8 cellular contexts compared by ENCODE assay signal in genomic region chr16:15948532-15949209, GRCh38. TPM values are rescaled to one million over a fixed set of nuclear protein-coding genes. Genes with fewer than 3 reads are reported as not detected.
DNase-seq lines count a peak whose midpoint lies in the region; FAIRE-seq and TF ChIP-seq lines count a peak whose summit lies in the region.

No MANE protein-coding gene starts in this region.

- no peak for TF ChIP-seq RAD21 in H1 (IDR thresholded peaks at IDR 0.05 in 1 of 2, conservative IDR thresholded peaks at IDR 0.05 in 1 of 2; ENCODE audit: low read depth in 2 of 2, low read length in 2 of 2)

- POLR2A ChIA-PET in H1 (lab: Charles Lee; ENCODE audit: partially characterized antibody): interaction anchor here (0.9 to 1.1 kb wide), 3 partner anchors 9 to 22 kb away, joined by 3 to 4 read pairs (median 3); no protein-coding TSS in a partner anchor

- H3K14ac ChIP-seq in H1 (ENCODE audit: insufficient read length): no peak overlapping the region

- peaks cover 3% of the 10 kb centered on the region for H3K79me1 ChIP-seq in H1 (ENCODE audit: low read depth, low read length)

- H3K79me2 ChIP-seq in ACC112 (ENCODE audit: control insufficient read depth, insufficient read depth, low read length, unreplicated experiment) (peaks cover 45% of the 10 kb centered on the region), MM.1S (ENCODE audit: low read length) (peaks cover 39% of the 10 kb centered on the region), H1 (ENCODE audit: control insufficient read depth in 1 of 2, insufficient read depth in 2 of 2, low read length in 2 of 2) (peaks cover 31 to 46% of the 10 kb centered on the region in 2 experiments)

- H3K18ac ChIP-seq in H1 (ENCODE audit: extremely low read depth, low read length): peak overlapping the region; percentile 62

- WGBS in H1 (ENCODE audit: extremely low coverage in 1 of 2, insufficient coverage in 1 of 2, insufficient read length in 1 of 2, insufficient replicate concordance in 2 of 2, low coverage in 1 of 2, low lambda C conversion rate in 2 of 2, missing lambda C conversion rate in 1 of 2), 2 experiments: 82% methylated on average over 18 of the region's 18 CpGs; no CpG with 5 or more reads in 1 of the 2 experiments

- no peak overlapping the region for H3K4ac ChIP-seq in H1 (replicated peaks; ENCODE audit: insufficient read length, low read depth, low read length)

- no peaks in the 10 kb centered on the region for H3K9me2 ChIP-seq in MM.1S (replicated peaks; ENCODE audit: insufficient read depth, low read length)

- peak overlapping the region; percentile 80 for H3K9ac ChIP-seq in MM.1S (ENCODE audit: low read length)
- H3K9ac ChIP-seq in H1 (replicated peaks in 1 of 4; ENCODE audit: extremely low read depth in 1 of 4, low read depth in 3 of 4, low read length in 3 of 4): peak overlapping the region in 3 of 4 experiments; percentile 45 to 68 (median 53); a peak in 4 of 7 replicates

- H3K36me3 ChIP-seq in ACC112 (ENCODE audit: insufficient read depth, low read length): 0 out of 2 replicates have a peak, but pooled peaks cover 3% of the 10 kb centered on the region
- no peaks in the 10 kb centered on the region for H3K36me3 ChIP-seq in MM.1S (replicated peaks; ENCODE audit: insufficient read depth, low read length)
- no peaks in the 10 kb centered on the region for H3K36me3 ChIP-seq in H1 (ENCODE audit: control insufficient read depth in 2 of 4, insufficient read depth in 4 of 4, low read length in 3 of 4)
- no peaks in the 10 kb centered on the region for H3K36me3 ChIP-seq in neutrophil

- H2AK5ac ChIP-seq in H1 (ENCODE audit: low read depth, low read length): no peak overlapping the region

- 0 out of 2 replicates have a peak overlapping the region, but pooled peaks have one; percentile 24 for H2BK5ac ChIP-seq in H1 (ENCODE audit: low read depth, low read length)

- no peak overlapping the region for H4K5ac ChIP-seq in H1 (ENCODE audit: insufficient read length, low read depth, low read length)

- FAIRE-seq in GM19239 (lab: Jason Lieb, UNC) (peak; percentile 53), H1 (lab: Jason Lieb, UNC) (no peak)

- DNase-seq in GM19239 (ENCODE audit: insufficient read length, low spot score): peak; percentile 59
- DNase-seq in MM.1S: peak; percentile 71
- no peak for DNase-seq in H1 (ENCODE audit: low read depth in 1 of 2, low spot score in 2 of 2)
- no peak for DNase-seq in DMS 273 treated with DMSO at 0.1 percent for 48 hours (lab: John Stamatoyannopoulos, UW)
- DNase-seq in HK-2 (ENCODE audit: unreplicated experiment): no peak
- DNase-seq in globus pallidus (ENCODE audit: low spot score): no peak

- no peak overlapping the region for H2BK12ac ChIP-seq in H1 (ENCODE audit: low read depth, low read length)

- H4K8ac ChIP-seq in H1 (ENCODE audit: extremely low read depth, insufficient read depth, low read length): peak overlapping the region; percentile 81

- TF ChIP-seq EP300 in H1 (IDR thresholded peaks at IDR 0.05; ENCODE audit: borderline replicate concordance in 1 of 2, low read depth in 2 of 2, low read length in 2 of 2): no peak

- peak overlapping the region; percentile 59 for H4K91ac ChIP-seq in H1 (replicated peaks; ENCODE audit: insufficient read length, low read length)

- peak overlapping the region; percentile 92 for H2AFZ ChIP-seq in ACC112 (ENCODE audit: low read length, unreplicated experiment)
- H2AFZ ChIP-seq in MM.1S (ENCODE audit: low read length): peak overlapping the region; percentile 100
- H2AFZ ChIP-seq in H1 (ENCODE audit: low read length): peak overlapping the region; percentile 64

- H4K20me1 ChIP-seq in MM.1S (ENCODE audit: insufficient read depth, low read length) (no peaks in the 10 kb centered on the region), H1 (replicated peaks in 1 of 2; ENCODE audit: control insufficient read depth in 1 of 2, insufficient read depth in 2 of 2, low read length in 2 of 2) (peaks cover 0 to 8% of the 10 kb centered on the region in 2 experiments)

- H3F3A ChIP-seq in MM.1S (ENCODE audit: insufficient read depth, low read length): peaks cover 2% of the 10 kb centered on the region; the same call in 1 of the 2 replicates

- TF ChIP-seq CTCF in MM.1S (IDR thresholded peaks at IDR 0.05; ENCODE audit: low read length) (no peak), H1 (IDR thresholded peaks at IDR 0.05; ENCODE audit: control extremely low read depth in 1 of 3, insufficient read depth in 1 of 3, low read depth in 1 of 3, low read length in 3 of 3) (no peak), neutrophil (IDR thresholded peaks at IDR 0.05) (no peak)

- no peak overlapping the region for H3K56ac ChIP-seq in H1 (replicated peaks; ENCODE audit: insufficient read length, low read depth, low read length)

- H2BK120ac ChIP-seq in H1 (replicated peaks; ENCODE audit: low read depth, low read length): peak overlapping the region; percentile 73

- H3K9me3 ChIP-seq in MM.1S (replicated peaks; ENCODE audit: insufficient read depth, low read length) (no peaks in the 10 kb centered on the region), H1 (ENCODE audit: insufficient read depth in 2 of 2, low read depth in 1 of 2, low read length in 1 of 2) (no peaks in the 10 kb centered on the region), neutrophil (no peaks in the 10 kb centered on the region)

- TF ChIP-seq POLR2A in H1 (IDR thresholded peaks at IDR 0.05; ENCODE audit: control extremely low read depth in 1 of 2, low read depth in 2 of 2, low read length in 2 of 2): no peak

- H3K4me3 ChIP-seq in ACC112 (ENCODE audit: low read depth, low read length) (peak overlapping the region; percentile 81), MM.1S (ENCODE audit: low read length) (peak overlapping the region; percentile 94), H1 (ENCODE audit: extremely low read depth in 1 of 4, insufficient read depth in 2 of 4, low read depth in 3 of 4, low read length in 4 of 4) (peak overlapping the region; percentile 58 to 83 (median 68)), neutrophil (ENCODE audit: low read depth in 1 of 2, low read length in 1 of 2) (peak overlapping the region; percentile 53 to 71)

- H3K27ac ChIP-seq in ACC112 (ENCODE audit: low read depth, low read length) (peak overlapping the region; percentile 29; the same call in 1 of the 2 replicates), MM.1S (ENCODE audit: low read length) (peak overlapping the region; percentile 51; the same call in 1 of the 2 replicates), H1 (ENCODE audit: low read depth, low read length) (no peak overlapping the region), neutrophil (peak overlapping the region; percentile 55)

- CTCF ChIA-PET in H1 (lab: Charles Lee; ENCODE audit: partially characterized antibody): interaction anchor here (1.9 kb wide), 1 partner anchor 10 kb away, joined by 4 read pairs; no protein-coding TSS in a partner anchor

- H3K27me3 ChIP-seq in ACC112 (ENCODE audit: insufficient read depth, low read length) (no peaks in the 10 kb centered on the region), MM.1S (replicated peaks; ENCODE audit: insufficient read depth, low read length) (no peaks in the 10 kb centered on the region), H1 (replicated peaks in 1 of 4; ENCODE audit: control insufficient read depth in 3 of 4, extremely low read depth in 1 of 4, insufficient read depth in 3 of 4, low read length in 3 of 4) (no peaks in the 10 kb centered on the region), neutrophil (no peaks in the 10 kb centered on the region)

- H3K23ac ChIP-seq in H1 (ENCODE audit: insufficient read length): no peak overlapping the region

- H3K23me2 ChIP-seq in H1 (ENCODE audit: low read depth, low read length): peaks cover 14% of the 10 kb centered on the region

- H3K4me2 ChIP-seq in MM.1S (ENCODE audit: low read depth, low read length) (peak overlapping the region; percentile 83), H1 (ENCODE audit: insufficient read depth in 1 of 2, low read depth in 2 of 2, low read length in 2 of 2) (peak overlapping the region; percentile 83 to 96)

- H2BK20ac ChIP-seq in H1 (ENCODE audit: low read length): peak overlapping the region; percentile 48; the same call in 1 of the 2 replicates

- H3K4me1 ChIP-seq in ACC112 (ENCODE audit: control insufficient read depth, insufficient read depth, low read length, unreplicated experiment) (peaks cover 33% of the 10 kb centered on the region), MM.1S (ENCODE audit: low read length) (peaks cover 7% of the 10 kb centered on the region; the same call in 1 of the 2 replicates), H1 (replicated peaks in 1 of 4; ENCODE audit: control insufficient read depth in 3 of 4, insufficient read depth in 4 of 4, low read length in 3 of 4) (peaks cover 0 to 7% (median 1%) of the 10 kb centered on the region in 4 experiments; a peak in 2 of 7 replicates), neutrophil (ENCODE audit: control insufficient read depth in 1 of 2, insufficient read depth in 1 of 2, low read depth in 1 of 2, low read length in 1 of 2) (peaks cover 25 to 35% of the 10 kb centered on the region in 2 experiments)

- H2BK15ac ChIP-seq in H1 (ENCODE audit: low read length): no peak overlapping the region

TF ChIP-seq in H1, 55 proteins besides CTCF, POLR2A, EP300 and RAD21:
- TF ChIP-seq FOSL1 (IDR thresholded peaks at IDR 0.05; ENCODE audit: insufficient read depth, low read depth, low read length) (no peak), ZNF274 (IDR thresholded peaks at IDR 0.05; ENCODE audit: borderline replicate concordance, extremely low read depth, low read length) (no peak), BCL11A (IDR thresholded peaks at IDR 0.05; ENCODE audit: low read depth in 2 of 2, low read length in 2 of 2) (no peak)

RNA-seq across cellular contexts. Expression of gene ABCC1, which starts 0.7 kb away (rescaled TPM):
- 65.7 and 66.8 TPM in 2 replicates for total RNA-seq in H1 (2021; fragmentation: NEBNext Ultra II Directional; extraction: Animal tissue kit (Norgen Biotek cat#: 25700))
- polyA plus RNA-seq in H1 (2011; rRNA removed): 42.6 and 73.9 TPM in 2 replicates
- 25.1 TPM for polyA plus RNA-seq in H1 (2011; cell fraction: cytosol; rRNA removed)
- 102 TPM for polyA plus RNA-seq in H1 (2011; cell fraction: nucleus; rRNA removed)
- polyA plus RNA-seq in H1 (2012, experiment 1 of 2): 54.4 to 58.9 TPM (median 57.1 TPM) in 4 replicates
- 24.2 TPM for polyA plus RNA-seq in H1 (2012, experiment 2 of 2)
- 67.0 TPM for polyA plus RNA-seq in H1 (2013, experiment 1 of 2)
- 55.1 TPM for polyA plus RNA-seq in H1 (2013, experiment 2 of 2)
- 121 and 123 TPM in 2 replicates for polyA minus RNA-seq in H1 (2011; rRNA and poly(A)+ RNA removed)
- 62.4 TPM for polyA minus RNA-seq in H1 (2011; cell fraction: cytosol; rRNA and poly(A)+ RNA removed)
- polyA minus RNA-seq in H1 (2011; cell fraction: nucleus; rRNA and poly(A)+ RNA removed): 75.8 TPM

Comparison
In these comparisons a context has a peak if more than half of its experiments do, and no peak if none do; other contexts are left out.
1. DNase-seq: peak in GM19239 (single experiment) and MM.1S (single experiment); none in H1 (0 of 2), DMS 273 treated with DMSO at 0.1 percent for 48 hours (single experiment), HK-2 (single experiment) and globus pallidus (single experiment).
2. Peak in every context shown above with its lines, with median percentiles within 50 percentile points of each other: H2AFZ ChIP-seq and H3K4me3 ChIP-seq.